In genomic region chr5:108748354-108749129, GRCh38 we compare ENCODE assay signal across 1 cellular context.
TF ChIP-seq lines count a peak whose summit lies in the region.

No MANE protein-coding gene starts in this region.

TF ChIP-seq in HepG2, 621 proteins besides CTCF, POLR2A, EP300 and RAD21 (continued from another document and continues in another):
- TF ChIP-seq TFDP2 (CRISPR knock-in tag; IDR thresholded peaks at IDR 0.05) = no peak; the same call in 1 of the 2 replicates
- no peak for TF ChIP-seq CEBPG (CRISPR knock-in tag; IDR thresholded peaks at IDR 0.05)
- no peak; a peak in 1 of 4 replicates for TF ChIP-seq ATF4 (CRISPR knock-in tag; IDR thresholded peaks at IDR 0.05)
- TF ChIP-seq ZBTB7B (CRISPR knock-in tag; IDR thresholded peaks at IDR 0.05) = peak; percentile 93
- no peak for TF ChIP-seq PHB2 (IDR thresholded peaks at IDR 0.05; ENCODE audit: partially characterized antibody)
- TF ChIP-seq ZNF891 (CRISPR knock-in tag; IDR thresholded peaks at IDR 0.05) = peak; percentile 96
- TF ChIP-seq CSRNP1 (CRISPR knock-in tag; IDR thresholded peaks at IDR 0.05) = peak; percentile 55; the same call in 1 of the 2 replicates
- TF ChIP-seq NPAS2 (CRISPR knock-in tag; IDR thresholded peaks at IDR 0.05; ENCODE audit: borderline replicate concordance) = no peak
- no peak for TF ChIP-seq SIN3A (IDR thresholded peaks at IDR 0.05; ENCODE audit: borderline replicate concordance, low read depth, low read length)
- no peak for TF ChIP-seq NFKBIZ (CRISPR knock-in tag; IDR thresholded peaks at IDR 0.05)
- peak; percentile 53; the same call in 1 of the 2 replicates for TF ChIP-seq CBFB (CRISPR knock-in tag; IDR thresholded peaks at IDR 0.05)
- TF ChIP-seq SOX5 (CRISPR knock-in tag; IDR thresholded peaks at IDR 0.05; ENCODE audit: borderline replicate concordance) = peak; percentile 40; the same call in 1 of the 2 replicates
- TF ChIP-seq TFAP4 (IDR thresholded peaks at IDR 0.05; ENCODE audit: borderline replicate concordance, low read depth) = 0 out of 2 replicates have a peak, but pooled peaks have one; percentile 23
- TF ChIP-seq GMEB2 (CRISPR knock-in tag; IDR thresholded peaks at IDR 0.05; ENCODE audit: low read depth) = 0 out of 2 replicates have a peak, but pooled peaks have one; percentile 34
- no peak for TF ChIP-seq ZNF576 (CRISPR knock-in tag; IDR thresholded peaks at IDR 0.05)
- TF ChIP-seq SAFB2 (CRISPR knock-in tag; IDR thresholded peaks at IDR 0.05; ENCODE audit: borderline replicate concordance, low read depth) = peak; percentile 96
- TF ChIP-seq ZNF382 (CRISPR knock-in tag; IDR thresholded peaks at IDR 0.05; ENCODE audit: borderline replicate concordance) = no peak
- no peak for TF ChIP-seq NR2F2 (IDR thresholded peaks at IDR 0.05; ENCODE audit: borderline replicate concordance, low read depth)
- no peak for TF ChIP-seq ZFP37 (CRISPR knock-in tag; IDR thresholded peaks at IDR 0.05; ENCODE audit: borderline replicate concordance)
- no peak for TF ChIP-seq STAT6 (CRISPR knock-in tag; IDR thresholded peaks at IDR 0.05; ENCODE audit: borderline replicate concordance)
- TF ChIP-seq ZNF280D (CRISPR knock-in tag; IDR thresholded peaks at IDR 0.05) = no peak
- no peak for TF ChIP-seq ZNF432 (CRISPR knock-in tag; IDR thresholded peaks at IDR 0.05; ENCODE audit: borderline replicate concordance)
- TF ChIP-seq PBX2 (CRISPR knock-in tag; IDR thresholded peaks at IDR 0.05) = peak; percentile 71
- TF ChIP-seq ZSCAN25 (CRISPR knock-in tag; IDR thresholded peaks at IDR 0.05) = peak; percentile 70
- 0 out of 2 replicates have a peak, but pooled peaks have one; percentile 8 for TF ChIP-seq FOXP4 (CRISPR knock-in tag; IDR thresholded peaks at IDR 0.05)
- peak; percentile 90 for TF ChIP-seq ZNF687 (CRISPR knock-in tag; IDR thresholded peaks at IDR 0.05)
- no peak for TF ChIP-seq RNF219 (CRISPR knock-in tag; IDR thresholded peaks at IDR 0.05)
- peak; percentile 64 for TF ChIP-seq HNRNPH1 (optimal IDR thresholded peaks at IDR 0.05; ENCODE audit: low read depth, low read length)
- TF ChIP-seq NFATC3 (CRISPR knock-in tag; IDR thresholded peaks at IDR 0.05) = peak; percentile 87; the same call in 1 of the 2 replicates
- 0 out of 2 replicates have a peak, but pooled peaks have one; percentile 49 for TF ChIP-seq ZNF557 (CRISPR knock-in tag; IDR thresholded peaks at IDR 0.05)
